11 cellular contexts compared by ENCODE assay signal in the genomic region with DNA sequence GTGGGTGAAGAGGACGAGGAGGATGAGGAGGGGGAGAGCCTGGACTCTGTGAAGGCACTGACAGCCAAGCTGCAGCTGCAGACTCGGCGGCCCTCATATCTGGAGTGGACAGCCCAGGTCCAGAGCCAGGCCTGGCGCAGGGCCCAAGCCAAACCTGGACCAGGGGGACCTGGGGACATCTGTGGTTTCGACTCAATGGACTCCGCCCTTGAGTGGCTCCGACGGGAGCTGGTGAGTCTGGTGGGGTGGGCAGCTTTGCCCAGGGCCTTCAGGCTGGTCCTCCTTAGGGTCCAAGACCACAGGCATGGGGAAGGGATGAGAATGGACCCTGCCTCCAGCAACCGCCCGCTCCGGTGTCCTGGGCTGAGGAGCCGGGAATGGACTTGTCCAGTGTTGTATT. TPM values are rescaled to one million over a fixed set of nuclear protein-coding genes. Genes with fewer than 3 reads are reported as not detected.
A peak's percentile ranks its signal among the peaks of the same experiment; 100 is the strongest.
DNase-seq lines count a peak whose midpoint lies in the region; ATAC-seq and TF ChIP-seq lines count a peak whose summit lies in the region.
"Had no signal": no experiment of that assay in that cellular context is flagged by ENCODE, and none has a peak within 500 bp of the region (broad histone marks: within the 10 kb centered on the region; RNA-seq: fewer than 3 reads in every experiment).

No MANE protein-coding gene starts in this region.

- 49 to 61% (median 50%) methylated on average over 9 to 12 of the region's 12 CpGs for WGBS in heart left ventricle, 4 donors

- H3K27me3 ChIP-seq in CD4-positive, alpha-beta memory T cell (ENCODE audit: insufficient read depth, low read length): no peaks in the 10 kb centered on the region
- H3K27me3 ChIP-seq in heart left ventricle: no peaks in the 10 kb centered on the region

- H3K27me3 Mint-ChIP-seq in CD4-positive, alpha-beta memory T cell: no peaks in the 10 kb centered on the region
- no peaks in the 10 kb centered on the region for H3K27me3 Mint-ChIP-seq in T-cell
- H3K27me3 Mint-ChIP-seq in CD14-positive monocyte (ENCODE audit: low read depth in 3 of 3): peaks cover 13 to 35% (median 19%) of the 10 kb centered on the region in 3 donors

- POLR2A ChIA-PET in CD4-positive, alpha-beta memory T cell (lab: Charles Lee; ENCODE audit: partially characterized antibody): interaction anchor here (1.1 to 26.9 kb wide), 10 partner anchors 2 to 125 kb away, joined by 3 to 819 read pairs (median 114); a partner anchor contains a TSS
- POLR2A ChIA-PET in T-cell (lab: Charles Lee): no interaction called here

- H3K4me1 ChIP-seq in CD4-positive, alpha-beta memory T cell (ENCODE audit: insufficient read depth, low read length): peaks cover 52% of the 10 kb centered on the region
- peaks cover 2 to 75% (median 63%) of the 10 kb centered on the region in 12 donors for H3K4me1 ChIP-seq in heart left ventricle

- peak overlapping the region; percentile 89 for H3K27ac ChIP-seq in CD4-positive, alpha-beta memory T cell (ENCODE audit: low read depth, low read length)
- H3K27ac ChIP-seq in heart left ventricle: peak overlapping the region; percentile 49 to 95 (median 82)
- H3K27ac ChIP-seq: SJCRH30 had no signal

- peak overlapping the region; percentile 91 to 99 (median 99) for H3K27ac Mint-ChIP-seq in CD4-positive, alpha-beta memory T cell
- H3K27ac Mint-ChIP-seq in T-cell: peak overlapping the region; percentile 94 to 98
- peak overlapping the region in 2 of 7 donors; percentile 5 to 50 for H3K27ac Mint-ChIP-seq in CD14-positive monocyte

- H3K9me3 ChIP-seq in CD4-positive, alpha-beta memory T cell (ENCODE audit: control insufficient read depth in 1 of 2, low read length in 2 of 2): no peaks in the 10 kb centered on the region
- no peaks in the 10 kb centered on the region for H3K9me3 ChIP-seq in heart left ventricle
- H3K9me3 ChIP-seq: SJCRH30 had no signal

- ATAC-seq in T-cell (replicated peaks in 1 of 4): no peak
- no peak for ATAC-seq in heart left ventricle
- ATAC-seq in sciatic nerve: peak; percentile 16

- CTCF ChIA-PET in CD4-positive, alpha-beta memory T cell (lab: Charles Lee; ENCODE audit: partially characterized antibody): interaction anchor here (1.2 to 10.0 kb wide), 21 partner anchors 7 to 174 kb away, joined by 3 to 151 read pairs (median 8); a partner anchor contains a TSS
- CTCF ChIA-PET in T-cell (lab: Charles Lee): interaction anchor here in 1 of 2 donors (1.5 kb wide), 1 partner anchor 147 kb away, joined by 5 read pairs; a partner anchor contains a TSS

- H3K4me1 Mint-ChIP-seq in CD4-positive, alpha-beta memory T cell: peaks cover 24 to 59% (median 37%) of the 10 kb centered on the region in 4 donors
- H3K4me1 Mint-ChIP-seq in T-cell (peaks cover 45 to 69% (median 65%) of the 10 kb centered on the region in 3 donors), CD14-positive monocyte (peaks cover 28% of the 10 kb centered on the region)

- no peaks in the 10 kb centered on the region for H3K36me3 ChIP-seq in CD4-positive, alpha-beta memory T cell (ENCODE audit: insufficient read depth, low read length)
- H3K36me3 ChIP-seq in heart left ventricle: no peaks in the 10 kb centered on the region
- H3K36me3 ChIP-seq: SJCRH30 had no signal

- intact Hi-C loops in CD4-positive, alpha-beta memory T cell (cut with micrococcal nuclease): no loop called here
- intact Hi-C loops in heart left ventricle (cut with DNase I): loop anchor here in 2 of 10 donors (5.0 to 10.0 kb wide), 2 partner anchors 45 to 67 kb away; a partner anchor contains a TSS
- intact Hi-C loops in sciatic nerve (cut with DNase I): no loop called here
- intact Hi-C loops in CD14-positive monocyte (cut with micrococcal nuclease): no loop called here

- peaks cover 9 to 14% of the 10 kb centered on the region in 2 donors for H3K36me3 Mint-ChIP-seq in CD4-positive, alpha-beta memory T cell
- H3K36me3 Mint-ChIP-seq in T-cell: peaks cover 8% of the 10 kb centered on the region
- peaks cover 0 to 2% of the 10 kb centered on the region in 2 donors for H3K36me3 Mint-ChIP-seq in CD14-positive monocyte

- H3K4me3 Mint-ChIP-seq in CD4-positive, alpha-beta memory T cell: peak overlapping the region in 4 of 8 donors; percentile 82 to 86 (median 84)
- H3K4me3 Mint-ChIP-seq in T-cell (peak overlapping the region in 2 of 3 donors; percentile 71 to 91), CD14-positive monocyte (no peak overlapping the region)

- DNase-seq in CD4-positive, alpha-beta memory T cell: no peak
- DNase-seq in T-cell (no peak), heart left ventricle (peak in 2 of 5 donors; percentile 44 to 69), sciatic nerve (ENCODE audit: low spot score) (no peak), NCI-H1105 treated with DMSO at 0.1 percent for 48 hours (lab: John Stamatoyannopoulos, UW) (no peak), HT-29 (ENCODE audit: low spot score) (no peak), CD14-positive monocyte (ENCODE audit: low spot score) (no peak), HuH-7.5 (ENCODE audit: low spot score) (no peak)
- DNase-seq: cortex of kidney, DMS79 had no signal

- TF ChIP-seq CTCF in heart left ventricle (IDR thresholded peaks at IDR 0.05) (no peak), CD14-positive monocyte (IDR thresholded peaks at IDR 0.05) (no peak)

- no peak overlapping the region for H3K4me3 ChIP-seq in CD4-positive, alpha-beta memory T cell (ENCODE audit: low read length in 2 of 2)
- H3K4me3 ChIP-seq in heart left ventricle: peak overlapping the region in 8 of 12 donors; percentile 5 to 39 (median 20)
- H3K4me3 ChIP-seq: SJCRH30 had no signal

- no peak for TF ChIP-seq POLR2A in heart left ventricle (IDR thresholded peaks at IDR 0.05)

- H3K9me3 Mint-ChIP-seq in CD4-positive, alpha-beta memory T cell: peaks cover 0 to 1% (median 0%) of the 10 kb centered on the region in 8 donors
- H3K9me3 Mint-ChIP-seq in T-cell (no peaks in the 10 kb centered on the region), CD14-positive monocyte (peaks cover 0 to 4% (median 0%) of the 10 kb centered on the region in 7 donors)

RNA-seq across cellular contexts. Expression of a gene that starts 0.4 kb away (rescaled TPM):
- 1 to 10 TPM in 1 of 2 experiments, under 1 TPM in 1; 0.50 to 1.2 TPM for total RNA-seq in CD4-positive, alpha-beta memory T cell
- polyA plus RNA-seq in CD4-positive, alpha-beta memory T cell: not detected
- 1 to 10 TPM in 1 of 5 donors, under 1 TPM in 4; 0.65 to 1.0 (median 0.95) TPM for total RNA-seq in T-cell
- total RNA-seq in heart left ventricle: 10 to 100 TPM in 1 of 9 donors, 1 to 10 TPM in 8; 2.0 to 13.7 (median 3.8) TPM
- 10 to 100 TPM in 1 of 2 donors, 1 to 10 TPM in 1; 7.7 to 14.1 TPM for polyA plus RNA-seq in heart left ventricle
- 16.1 TPM for total RNA-seq in sciatic nerve
- 0.29 TPM in 1 of 2 replicates, not detected in the other for total RNA-seq in HT-29 (2014; rRNA removed; shearing (Covaris generic))
- polyA plus RNA-seq in CD14-positive monocyte: not detected
- total RNA-seq: SJCRH30 had no signal

RNA-seq across cellular contexts. Expression of a gene that starts 3.6 kb away (rescaled TPM):
- 100 to 1,000 TPM; 431 to 436 TPM for total RNA-seq in CD4-positive, alpha-beta memory T cell
- polyA plus RNA-seq in CD4-positive, alpha-beta memory T cell: 1,000 to 10,000 TPM in 1 of 2 donors, 100 to 1,000 TPM in 1; 779 to 1,233 TPM
- 100 to 1,000 TPM; 341 to 489 (median 428) TPM for total RNA-seq in T-cell
- 1 to 10 TPM in 2 of 9 donors, under 1 TPM in 4, not detected in 3; 0.37 to 7.6 (median 0.72) TPM for total RNA-seq in heart left ventricle
- under 1 TPM; 0.34 to 0.40 TPM for polyA plus RNA-seq in heart left ventricle
- 3.2 TPM for total RNA-seq in sciatic nerve
- total RNA-seq in HT-29 (2014; rRNA removed; shearing (Covaris generic)): 0.33 and 0.76 TPM in 2 replicates
- 1 to 10 TPM; 1.7 to 2.2 TPM for polyA plus RNA-seq in CD14-positive monocyte

RNA-seq across cellular contexts. Expression of a gene that starts 25.2 kb away (rescaled TPM):
- 10 to 100 TPM; 78.3 to 85.3 TPM for total RNA-seq in CD4-positive, alpha-beta memory T cell
- 100 to 1,000 TPM; 165 to 248 TPM for polyA plus RNA-seq in CD4-positive, alpha-beta memory T cell
- total RNA-seq in T-cell (100 to 1,000 TPM in 2 of 5 donors, 10 to 100 TPM in 3; 94.9 to 117 (median 98.4) TPM), heart left ventricle (100 to 1,000 TPM in 7 of 9 donors, 10 to 100 TPM in 2; 94.8 to 191 (median 119) TPM), sciatic nerve (92.3 TPM)
- polyA plus RNA-seq in heart left ventricle (100 to 1,000 TPM; 140 to 388 TPM), CD14-positive monocyte (100 to 1,000 TPM; 151 to 162 TPM)
- total RNA-seq in HT-29 (2014; rRNA removed; shearing (Covaris generic)): 331 and 332 TPM in 2 replicates

RNA-seq across cellular contexts. Expression of a gene that starts 25.3 kb away (rescaled TPM):
- 10 to 100 TPM; 27.1 to 30.7 TPM for total RNA-seq in CD4-positive, alpha-beta memory T cell
- polyA plus RNA-seq in CD4-positive, alpha-beta memory T cell: 1 to 10 TPM; 5.1 to 6.1 TPM
- total RNA-seq in T-cell (10 to 100 TPM; 14.0 to 29.6 (median 26.0) TPM), heart left ventricle (10 to 100 TPM in 6 of 9 donors, 1 to 10 TPM in 3; 8.8 to 19.8 (median 10.8) TPM), sciatic nerve (27.0 TPM)
- polyA plus RNA-seq in heart left ventricle (10 to 100 TPM in 1 of 2 donors, 1 to 10 TPM in 1; 7.7 to 19.4 TPM), CD14-positive monocyte (10 to 100 TPM; 12.8 to 14.5 TPM)
- total RNA-seq in HT-29 (2014; rRNA removed; shearing (Covaris generic)): 21.7 and 25.1 TPM in 2 replicates

RNA-seq across cellular contexts. Expression of a gene that starts 38.6 kb away (rescaled TPM):
- not detected for total RNA-seq in CD4-positive, alpha-beta memory T cell
- not detected for polyA plus RNA-seq in CD4-positive, alpha-beta memory T cell
- total RNA-seq in T-cell: under 1 TPM in 1 of 5 donors, not detected in 4; 0.18 TPM
- total RNA-seq in heart left ventricle: not detected
- polyA plus RNA-seq in heart left ventricle: not detected
- total RNA-seq in sciatic nerve: not detected
- not detected in 2 replicates for total RNA-seq in HT-29 (2014; rRNA removed; shearing (Covaris generic))
- not detected for polyA plus RNA-seq in CD14-positive monocyte
- total RNA-seq: SJCRH30 had no signal

Comparison
In these comparisons a context has a peak if more than half of its experiments do, and no peak if none do; other contexts are left out.
1. H3K4me3 ChIP-seq: peak in heart left ventricle (8 of 12); none in CD4-positive, alpha-beta memory T cell (0 of 2).
2. H3K4me3 Mint-ChIP-seq: peak in T-cell (2 of 3); none in CD14-positive monocyte (0 of 2).
3. RNA of a gene that starts 3.6 kb away (total RNA-seq): 431 to 436 TPM in CD4-positive, alpha-beta memory T cell and 341 to 489 TPM in T-cell; 3.2 TPM in sciatic nerve (single experiment), 0.37 to 7.6 TPM in heart left ventricle and 0.33 to 0.76 TPM in HT-29; every median in the first group is over 10 times any median in the second.